In genomic region chr2:58553937-58554336, GRCh38 we compare ENCODE assay signal across 1 cellular context.
TF ChIP-seq lines count a peak whose summit lies in the region.

No MANE protein-coding gene starts in this region.

TF ChIP-seq in H1, 55 proteins besides CTCF, POLR2A, EP300 and RAD21:
- no peak for TF ChIP-seq NANOG (IDR thresholded peaks at IDR 0.05; ENCODE audit: insufficient read depth, low read depth, low read length, poor library complexity, severe bottlenecking)
- no peak for TF ChIP-seq SUZ12 (IDR thresholded peaks at IDR 0.05; ENCODE audit: low read length)
- TF ChIP-seq POU5F1 (IDR thresholded peaks at IDR 0.05; ENCODE audit: low read depth, low read length), result no peak
- no peak for TF ChIP-seq SIRT6 (IDR thresholded peaks at IDR 0.05; ENCODE audit: low read length)
- TF ChIP-seq CBX5 (IDR thresholded peaks at IDR 0.05; ENCODE audit: low read depth, low read length), result no peak
- TF ChIP-seq TAF7 (optimal IDR thresholded peaks at IDR 0.05; ENCODE audit: borderline replicate concordance, low read depth, low read length), result no peak
